1 cellular context compared by ENCODE assay signal in the genomic region with DNA sequence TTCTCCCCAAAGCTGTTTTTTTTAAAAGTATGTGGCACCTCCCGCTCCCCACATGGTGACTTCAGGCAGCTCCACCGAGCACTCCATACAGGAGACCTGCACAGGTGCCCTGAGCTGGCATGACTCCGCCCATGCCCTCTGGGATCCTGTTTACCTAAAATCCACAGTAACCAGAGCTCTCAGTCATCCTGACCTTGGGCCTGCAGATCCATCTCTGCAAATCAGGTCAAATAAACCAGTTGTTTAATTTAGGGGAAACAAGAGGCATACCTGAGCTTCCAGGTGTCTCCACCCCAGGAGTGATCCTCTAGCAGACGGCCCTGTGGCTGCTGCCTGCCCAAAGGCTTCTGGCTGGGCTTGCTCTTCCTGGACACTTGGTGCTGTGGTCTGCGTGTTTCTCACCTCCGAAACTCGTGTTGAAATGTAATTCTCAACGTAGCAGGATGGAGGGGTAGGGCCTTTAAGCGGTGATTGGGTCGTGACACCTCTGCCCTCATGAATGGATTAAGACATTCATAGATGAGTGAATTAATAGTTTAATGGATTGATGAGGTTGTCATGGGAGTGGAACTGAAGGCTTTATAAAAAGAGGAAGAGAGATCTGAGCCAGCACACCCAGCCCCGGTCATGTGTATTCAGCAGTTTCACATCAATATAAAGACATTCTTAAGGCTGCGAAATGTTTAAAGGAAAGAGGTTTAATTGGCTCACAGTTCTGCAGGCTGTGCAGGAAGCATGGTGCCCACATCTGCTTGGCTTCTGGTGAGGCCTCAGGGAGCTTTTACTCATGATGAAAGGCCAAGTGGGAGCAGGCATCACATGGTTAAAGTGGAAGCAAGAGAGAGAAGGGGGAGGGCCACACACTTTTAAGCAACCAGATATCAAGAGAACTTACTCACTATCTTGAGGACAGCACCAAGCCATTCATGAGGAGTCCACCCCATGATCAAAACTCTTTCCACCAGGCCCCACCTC.
TF ChIP-seq lines count a peak whose summit lies in the region.

No MANE protein-coding gene starts in this region.

TF ChIP-seq in H1, 55 proteins besides CTCF, POLR2A, EP300 and RAD21:
- no peak for TF ChIP-seq SRF (IDR thresholded peaks at IDR 0.05; ENCODE audit: low read depth, low read length)
- TF ChIP-seq HDAC2 (IDR thresholded peaks at IDR 0.05; ENCODE audit: borderline replicate concordance in 1 of 2, low read depth in 2 of 2, low read length in 2 of 2): no peak
- TF ChIP-seq BACH1 (IDR thresholded peaks at IDR 0.05; ENCODE audit: low read length): no peak
- no peak for TF ChIP-seq SUZ12 (IDR thresholded peaks at IDR 0.05; ENCODE audit: low read length)
- no peak for TF ChIP-seq NANOG (IDR thresholded peaks at IDR 0.05; ENCODE audit: insufficient read depth, low read depth, low read length, poor library complexity, severe bottlenecking)
- no peak for TF ChIP-seq CHD7 (IDR thresholded peaks at IDR 0.05; ENCODE audit: insufficient replicate concordance, low read length)
- TF ChIP-seq USF2 (IDR thresholded peaks at IDR 0.05; ENCODE audit: low read length): no peak
- TF ChIP-seq, protein P1, sequence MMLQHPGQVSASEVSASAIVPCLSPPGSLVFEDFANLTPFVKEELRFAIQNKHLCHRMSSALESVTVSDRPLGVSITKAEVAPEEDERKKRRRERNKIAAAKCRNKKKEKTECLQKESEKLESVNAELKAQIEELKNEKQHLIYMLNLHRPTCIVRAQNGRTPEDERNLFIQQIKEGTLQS (IDR thresholded peaks at IDR 0.05; ENCODE audit: insufficient read depth, low read depth, low read length): no peak
- TF ChIP-seq KDM4A (IDR thresholded peaks at IDR 0.05; ENCODE audit: low read depth, low read length, severe bottlenecking): no peak
- no peak for TF ChIP-seq SAP30 (IDR thresholded peaks at IDR 0.05; ENCODE audit: insufficient read depth, insufficient replicate concordance, low read length)
- no peak for TF ChIP-seq SP1 (IDR thresholded peaks at IDR 0.05; ENCODE audit: low read depth, low read length)
- no peak for TF ChIP-seq POU5F1 (IDR thresholded peaks at IDR 0.05; ENCODE audit: low read depth, low read length)
- no peak for TF ChIP-seq RBBP5 (IDR thresholded peaks at IDR 0.05; ENCODE audit: borderline replicate concordance, low read depth, low read length)
- no peak for TF ChIP-seq CHD2 (IDR thresholded peaks at IDR 0.05; ENCODE audit: low read length)
- TF ChIP-seq EGR1 (IDR thresholded peaks at IDR 0.05; ENCODE audit: borderline replicate concordance, low read depth, low read length): no peak
- no peak for TF ChIP-seq CREB1 (IDR thresholded peaks at IDR 0.05)
- TF ChIP-seq NRF1 (IDR thresholded peaks at IDR 0.05; ENCODE audit: low read depth, low read length): no peak
- no peak for TF ChIP-seq ATF2 (IDR thresholded peaks at IDR 0.05; ENCODE audit: low read length)
- no peak for TF ChIP-seq ZNF274 (IDR thresholded peaks at IDR 0.05; ENCODE audit: borderline replicate concordance, extremely low read depth, low read length)
- no peak for TF ChIP-seq TEAD4 (IDR thresholded peaks at IDR 0.05; ENCODE audit: low read depth, low read length)
